2 cellular contexts compared by ENCODE assay signal in the genomic region with DNA sequence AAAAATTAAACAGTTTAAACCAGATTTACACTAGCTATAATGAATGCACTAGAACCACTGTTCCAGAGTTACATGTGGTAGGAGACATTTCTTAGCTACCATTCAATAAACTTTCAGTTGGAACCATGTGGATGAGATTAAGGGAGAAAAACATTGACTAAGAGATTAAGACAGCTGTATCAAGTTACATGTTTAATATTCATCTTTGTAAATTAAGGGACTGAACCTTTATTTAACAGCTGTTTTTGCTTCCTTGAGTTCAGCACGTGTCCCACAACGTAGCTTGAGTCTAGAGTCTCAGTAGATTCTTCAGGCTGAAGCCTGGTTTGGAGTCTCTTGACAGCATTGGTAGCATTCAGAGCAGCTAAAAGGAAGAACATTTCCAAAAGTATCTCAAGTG.
TF ChIP-seq lines count a peak whose summit lies in the region.

No MANE protein-coding gene starts in this region.

TF ChIP-seq in GM12878, 131 proteins besides CTCF, POLR2A, EP300 and RAD21:
- TF ChIP-seq RFX5 (IDR thresholded peaks at IDR 0.05; ENCODE audit: low read depth, low read length) (no peak), GATAD2B (conservative IDR thresholded peaks at IDR 0.05; ENCODE audit: low read depth) (no peak), ATF7 (IDR thresholded peaks at IDR 0.05; ENCODE audit: low read depth) (no peak), FOXM1 (IDR thresholded peaks at IDR 0.05; ENCODE audit: low read depth, low read length) (no peak), SRF (IDR thresholded peaks at IDR 0.05; ENCODE audit: low read depth in 2 of 2, low read length in 2 of 2) (no peak), RCOR1 (conservative IDR thresholded peaks at IDR 0.05; ENCODE audit: low read depth, low read length) (no peak)

TF ChIP-seq in GM23338, 12 proteins besides CTCF, POLR2A, EP300 and RAD21:
- no peak for TF ChIP-seq STAT1 (IDR thresholded peaks at IDR 0.05; ENCODE audit: unreplicated experiment)
- TF ChIP-seq ZNF331 (CRISPR knock-in tag; IDR thresholded peaks at IDR 0.05; ENCODE audit: low read depth), result no peak
- TF ChIP-seq ZNF114 (CRISPR knock-in tag; IDR thresholded peaks at IDR 0.05), result no peak
- no peak for TF ChIP-seq JUNB (IDR thresholded peaks at IDR 0.05; ENCODE audit: unreplicated experiment)
- TF ChIP-seq CREB1 (CRISPR knock-in tag; IDR thresholded peaks at IDR 0.05; ENCODE audit: low read depth), result no peak
- TF ChIP-seq, protein P1, sequence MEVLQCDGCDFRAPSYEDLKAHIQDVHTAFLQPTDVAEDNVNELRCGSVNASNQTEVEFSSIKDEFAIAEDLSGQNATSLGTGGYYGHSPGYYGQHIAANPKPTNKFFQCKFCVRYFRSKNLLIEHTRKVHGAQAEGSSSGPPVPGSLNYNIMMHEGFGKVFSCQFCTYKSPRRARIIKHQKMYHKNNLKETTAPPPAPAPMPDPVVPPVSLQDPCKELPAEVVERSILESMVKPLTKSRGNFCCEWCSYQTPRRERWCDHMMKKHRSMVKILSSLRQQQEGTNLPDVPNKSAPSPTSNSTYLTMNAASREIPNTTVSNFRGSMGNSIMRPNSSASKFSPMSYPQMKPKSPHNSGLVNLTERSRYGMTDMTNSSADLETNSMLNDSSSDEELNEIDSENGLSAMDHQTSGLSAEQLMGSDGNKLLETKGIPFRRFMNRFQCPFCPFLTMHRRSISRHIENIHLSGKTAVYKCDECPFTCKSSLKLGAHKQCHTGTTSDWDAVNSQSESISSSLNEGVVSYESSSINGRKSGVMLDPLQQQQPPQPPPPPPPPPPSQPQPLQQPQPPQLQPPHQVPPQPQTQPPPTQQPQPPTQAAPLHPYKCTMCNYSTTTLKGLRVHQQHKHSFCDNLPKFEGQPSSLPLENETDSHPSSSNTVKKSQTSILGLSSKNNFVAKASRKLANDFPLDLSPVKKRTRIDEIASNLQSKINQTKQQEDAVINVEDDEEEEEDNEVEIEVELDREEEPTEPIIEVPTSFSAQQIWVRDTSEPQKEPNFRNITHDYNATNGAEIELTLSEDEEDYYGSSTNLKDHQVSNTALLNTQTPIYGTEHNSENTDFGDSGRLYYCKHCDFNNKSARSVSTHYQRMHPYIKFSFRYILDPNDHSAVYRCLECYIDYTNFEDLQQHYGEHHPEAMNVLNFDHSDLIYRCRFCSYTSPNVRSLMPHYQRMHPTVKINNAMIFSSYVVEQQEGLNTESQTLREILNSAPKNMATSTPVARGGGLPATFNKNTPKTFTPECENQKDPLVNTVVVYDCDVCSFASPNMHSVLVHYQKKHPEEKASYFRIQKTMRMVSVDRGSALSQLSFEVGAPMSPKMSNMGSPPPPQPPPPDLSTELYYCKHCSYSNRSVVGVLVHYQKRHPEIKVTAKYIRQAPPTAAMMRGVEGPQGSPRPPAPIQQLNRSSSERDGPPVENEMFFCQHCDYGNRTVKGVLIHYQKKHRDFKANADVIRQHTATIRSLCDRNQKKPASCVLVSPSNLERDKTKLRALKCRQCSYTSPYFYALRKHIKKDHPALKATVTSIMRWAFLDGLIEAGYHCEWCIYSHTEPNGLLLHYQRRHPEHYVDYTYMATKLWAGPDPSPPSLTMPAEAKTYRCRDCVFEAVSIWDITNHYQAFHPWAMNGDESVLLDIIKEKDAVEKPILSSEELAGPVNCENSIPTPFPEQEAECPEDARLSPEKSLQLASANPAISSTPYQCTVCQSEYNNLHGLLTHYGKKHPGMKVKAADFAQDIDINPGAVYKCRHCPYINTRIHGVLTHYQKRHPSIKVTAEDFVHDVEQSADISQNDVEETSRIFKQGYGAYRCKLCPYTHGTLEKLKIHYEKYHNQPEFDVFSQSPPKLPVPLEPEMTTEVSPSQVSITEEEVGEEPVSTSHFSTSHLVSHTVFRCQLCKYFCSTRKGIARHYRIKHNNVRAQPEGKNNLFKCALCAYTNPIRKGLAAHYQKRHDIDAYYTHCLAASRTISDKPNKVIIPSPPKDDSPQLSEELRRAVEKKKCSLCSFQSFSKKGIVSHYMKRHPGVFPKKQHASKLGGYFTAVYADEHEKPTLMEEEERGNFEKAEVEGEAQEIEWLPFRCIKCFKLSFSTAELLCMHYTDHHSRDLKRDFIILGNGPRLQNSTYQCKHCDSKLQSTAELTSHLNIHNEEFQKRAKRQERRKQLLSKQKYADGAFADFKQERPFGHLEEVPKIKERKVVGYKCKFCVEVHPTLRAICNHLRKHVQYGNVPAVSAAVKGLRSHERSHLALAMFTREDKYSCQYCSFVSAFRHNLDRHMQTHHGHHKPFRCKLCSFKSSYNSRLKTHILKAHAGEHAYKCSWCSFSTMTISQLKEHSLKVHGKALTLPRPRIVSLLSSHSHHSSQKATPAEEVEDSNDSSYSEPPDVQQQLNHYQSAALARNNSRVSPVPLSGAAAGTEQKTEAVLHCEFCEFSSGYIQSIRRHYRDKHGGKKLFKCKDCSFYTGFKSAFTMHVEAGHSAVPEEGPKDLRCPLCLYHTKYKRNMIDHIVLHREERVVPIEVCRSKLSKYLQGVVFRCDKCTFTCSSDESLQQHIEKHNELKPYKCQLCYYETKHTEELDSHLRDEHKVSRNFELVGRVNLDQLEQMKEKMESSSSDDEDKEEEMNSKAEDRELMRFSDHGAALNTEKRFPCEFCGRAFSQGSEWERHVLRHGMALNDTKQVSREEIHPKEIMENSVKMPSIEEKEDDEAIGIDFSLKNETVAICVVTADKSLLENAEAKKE (CRISPR knock-in tag; IDR thresholded peaks at IDR 0.05), result no peak
- TF ChIP-seq, protein P2, sequence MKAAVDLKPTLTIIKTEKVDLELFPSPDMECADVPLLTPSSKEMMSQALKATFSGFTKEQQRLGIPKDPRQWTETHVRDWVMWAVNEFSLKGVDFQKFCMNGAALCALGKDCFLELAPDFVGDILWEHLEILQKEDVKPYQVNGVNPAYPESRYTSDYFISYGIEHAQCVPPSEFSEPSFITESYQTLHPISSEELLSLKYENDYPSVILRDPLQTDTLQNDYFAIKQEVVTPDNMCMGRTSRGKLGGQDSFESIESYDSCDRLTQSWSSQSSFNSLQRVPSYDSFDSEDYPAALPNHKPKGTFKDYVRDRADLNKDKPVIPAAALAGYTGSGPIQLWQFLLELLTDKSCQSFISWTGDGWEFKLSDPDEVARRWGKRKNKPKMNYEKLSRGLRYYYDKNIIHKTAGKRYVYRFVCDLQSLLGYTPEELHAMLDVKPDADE (IDR thresholded peaks at IDR 0.05), result no peak
- TF ChIP-seq, protein P3, sequence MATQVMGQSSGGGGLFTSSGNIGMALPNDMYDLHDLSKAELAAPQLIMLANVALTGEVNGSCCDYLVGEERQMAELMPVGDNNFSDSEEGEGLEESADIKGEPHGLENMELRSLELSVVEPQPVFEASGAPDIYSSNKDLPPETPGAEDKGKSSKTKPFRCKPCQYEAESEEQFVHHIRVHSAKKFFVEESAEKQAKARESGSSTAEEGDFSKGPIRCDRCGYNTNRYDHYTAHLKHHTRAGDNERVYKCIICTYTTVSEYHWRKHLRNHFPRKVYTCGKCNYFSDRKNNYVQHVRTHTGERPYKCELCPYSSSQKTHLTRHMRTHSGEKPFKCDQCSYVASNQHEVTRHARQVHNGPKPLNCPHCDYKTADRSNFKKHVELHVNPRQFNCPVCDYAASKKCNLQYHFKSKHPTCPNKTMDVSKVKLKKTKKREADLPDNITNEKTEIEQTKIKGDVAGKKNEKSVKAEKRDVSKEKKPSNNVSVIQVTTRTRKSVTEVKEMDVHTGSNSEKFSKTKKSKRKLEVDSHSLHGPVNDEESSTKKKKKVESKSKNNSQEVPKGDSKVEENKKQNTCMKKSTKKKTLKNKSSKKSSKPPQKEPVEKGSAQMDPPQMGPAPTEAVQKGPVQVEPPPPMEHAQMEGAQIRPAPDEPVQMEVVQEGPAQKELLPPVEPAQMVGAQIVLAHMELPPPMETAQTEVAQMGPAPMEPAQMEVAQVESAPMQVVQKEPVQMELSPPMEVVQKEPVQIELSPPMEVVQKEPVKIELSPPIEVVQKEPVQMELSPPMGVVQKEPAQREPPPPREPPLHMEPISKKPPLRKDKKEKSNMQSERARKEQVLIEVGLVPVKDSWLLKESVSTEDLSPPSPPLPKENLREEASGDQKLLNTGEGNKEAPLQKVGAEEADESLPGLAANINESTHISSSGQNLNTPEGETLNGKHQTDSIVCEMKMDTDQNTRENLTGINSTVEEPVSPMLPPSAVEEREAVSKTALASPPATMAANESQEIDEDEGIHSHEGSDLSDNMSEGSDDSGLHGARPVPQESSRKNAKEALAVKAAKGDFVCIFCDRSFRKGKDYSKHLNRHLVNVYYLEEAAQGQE (IDR thresholded peaks at IDR 0.05; ENCODE audit: unreplicated experiment), result no peak
- TF ChIP-seq NANOG (IDR thresholded peaks at IDR 0.05; ENCODE audit: borderline replicate concordance), result no peak
- TF ChIP-seq EZH2phosphoT487 (IDR thresholded peaks at IDR 0.05; ENCODE audit: unreplicated experiment), result no peak
- TF ChIP-seq EZH2 (IDR thresholded peaks at IDR 0.05; ENCODE audit: low read depth, unreplicated experiment), result no peak
- no peak for TF ChIP-seq POLR2AphosphoS5 (IDR thresholded peaks at IDR 0.05; ENCODE audit: low read depth)
TF ChIP-seq in GM23338: peak in this region for 0.
